Comparison of ENCODE assay signal across 9 cellular contexts in the genomic region with DNA sequence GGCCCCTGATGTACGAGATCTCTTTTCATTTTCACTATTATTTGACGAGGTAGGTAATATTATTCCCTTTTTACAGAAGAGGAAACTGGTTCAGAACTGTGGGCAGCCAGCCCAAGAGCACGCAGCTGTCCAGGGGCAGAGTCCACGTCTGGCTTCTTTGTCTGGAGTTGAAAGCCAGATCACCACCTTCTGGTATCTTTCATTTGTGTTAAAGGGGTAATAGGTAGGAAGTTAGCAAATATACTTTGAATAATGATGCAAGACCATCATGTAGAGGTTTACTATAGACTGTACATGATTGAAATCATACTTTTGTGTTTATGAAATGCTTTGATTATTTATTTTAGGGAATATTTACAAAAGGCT.
A peak's percentile ranks its signal among the peaks of the same experiment; 100 is the strongest.
DNase-seq lines count a peak whose midpoint lies in the region; ATAC-seq, FAIRE-seq and TF ChIP-seq lines count a peak whose summit lies in the region.
"Had no signal": no experiment of that assay in that cellular context is flagged by ENCODE, and none has a peak within 500 bp of the region (broad histone marks: within the 10 kb centered on the region; RNA-seq: fewer than 3 reads in every experiment).

No MANE protein-coding gene starts in this region.

- TF ChIP-seq CTCF in GM12878 (IDR thresholded peaks at IDR 0.05 in 2 of 3, conservative IDR thresholded peaks at IDR 0.05 in 1 of 3; ENCODE audit: control insufficient read depth in 2 of 3, extremely low read depth in 1 of 3, insufficient read depth in 1 of 3, low read depth in 3 of 3, low read length in 3 of 3) (no peak), uterus (IDR thresholded peaks at IDR 0.05) (no peak)

- BruUV-seq in GM12878 (replicated peaks; lab: Mats Ljungman, UMichigan) = no TSS peak

- POLR2A ChIA-PET in GM12878 (lab: Charles Lee) = no interaction called here

- 0% methylated on average over 4 of the region's 4 CpGs for WGBS in GM12878 (ENCODE audit: insufficient coverage, insufficient replicate concordance, low lambda C conversion rate, missing lambda C conversion rate)

- no peaks in the 10 kb centered on the region for H4K20me1 ChIP-seq in GM12878 (ENCODE audit: control insufficient read depth, insufficient read depth)

- TF ChIP-seq POLR2A in GM12878 (IDR thresholded peaks at IDR 0.05; ENCODE audit: low read depth, low read length) (no peak), uterus (IDR thresholded peaks at IDR 0.05) (no peak)

- no peak overlapping the region for H3K4me3 ChIP-seq in GM12878
- H3K4me3 ChIP-seq in uterus = peak overlapping the region in 1 of 2 donors; percentile 17

- SMC1A ChIA-PET in GM12878 (lab: Charles Lee; ENCODE audit: uncharacterized antibody, unreplicated experiment) = no interaction called here

- no peaks in the 10 kb centered on the region for H3K79me2 ChIP-seq in GM12878 (ENCODE audit: control insufficient read depth, insufficient read depth, low read length)

- H3K27me3 ChIP-seq in GM12878 (replicated peaks in 1 of 2; ENCODE audit: control insufficient read depth in 2 of 2, insufficient read depth in 2 of 2, low read length in 1 of 2) = no peaks in the 10 kb centered on the region
- H3K27me3 ChIP-seq in uterus = no peaks in the 10 kb centered on the region

- no peak for TF ChIP-seq RAD21 in GM12878 (IDR thresholded peaks at IDR 0.05; ENCODE audit: insufficient read depth, low read depth, low read length)

- CTCF ChIA-PET in GM12878 (lab: Yijun Ruan, JAX) = no interaction called here

- DNase-seq in Right ventricle myocardium superior = peak; percentile 69
- no peak for DNase-seq in cardiac septum (ENCODE audit: low spot score)
- no peak for DNase-seq in GM12878 (ENCODE audit: low read depth, low spot score)
- DNase-seq in lung microvascular endothelial cell (ENCODE audit: low read depth in 2 of 2) = peak; percentile 2 to 59
- peak; percentile 29 to 42 for DNase-seq in uterus
- DNase-seq in HTR-8/SVneo (ENCODE audit: insufficient read length, low spot score) = no peak
- DNase-seq in activated effector memory CD4-positive, alpha-beta T cell treated with Interleukin-2 at 50 U/mL for 16 hours = no peak

- H3K36me3 ChIP-seq in GM12878 (ENCODE audit: control insufficient read depth in 2 of 2, insufficient read depth in 2 of 2, low read length in 1 of 2) (no peaks in the 10 kb centered on the region), uterus (no peaks in the 10 kb centered on the region)

- no peak overlapping the region for H3K4me2 ChIP-seq in GM12878 (ENCODE audit: control insufficient read depth, insufficient read depth)

- RAD21 ChIA-PET in GM12878 (lab: Charles Lee; ENCODE audit: unreplicated experiment) = interaction anchor here (1.3 kb wide), 1 partner anchor 16 kb away, joined by 5 read pairs; no protein-coding TSS in a partner anchor

- no peak for TF ChIP-seq EP300 in GM12878 (IDR thresholded peaks at IDR 0.05; ENCODE audit: borderline replicate concordance in 1 of 2, control insufficient read depth in 1 of 2, low read depth in 2 of 2, low read length in 2 of 2)

- no peak overlapping the region for H3K9ac ChIP-seq in GM12878 (ENCODE audit: control insufficient read depth, insufficient read depth, low read length)

- H3K27ac ChIP-seq in GM12878 (ENCODE audit: control insufficient read depth, insufficient read depth) (no peak overlapping the region), uterus (peak overlapping the region; percentile 70 to 80)

- H3K9me3 ChIP-seq in GM12878 (replicated peaks; ENCODE audit: control insufficient read depth, insufficient read depth, low read length) (no peaks in the 10 kb centered on the region), uterus (no peaks in the 10 kb centered on the region)

- intact Hi-C loops in Right ventricle myocardium superior (cut with DNase I) = no loop called here
- intact Hi-C loops in cardiac septum (cut with DNase I) = loop anchor here (10.0 kb wide), 1 partner anchor 149 kb away; a partner anchor contains a TSS
- intact Hi-C loops in GM12878 (cut with micrococcal nuclease; ENCODE audit: unreplicated experiment) = no loop called here
- intact Hi-C loops in uterus (cut with DNase I; ENCODE audit: low total_unique reads) = no loop called here

- H3K4me1 ChIP-seq in GM12878 (ENCODE audit: control insufficient read depth, insufficient read depth, low read length) (no peaks in the 10 kb centered on the region), uterus (peaks cover 0 to 7% of the 10 kb centered on the region in 2 donors)

- H2AFZ ChIP-seq in GM12878 (ENCODE audit: control insufficient read depth, low read depth, low read length) = no peak overlapping the region

- no peak for FAIRE-seq in GM12878 (lab: Jason Lieb, UNC)
- FAIRE-seq in HTR-8/SVneo (lab: Jason Lieb, UNC) = no peak
- FAIRE-seq: islet of Langerhans had no signal

- in situ Hi-C loops in GM12878 (cut with MboI) = no loop called here

- peak; percentile 72 for ATAC-seq in Right ventricle myocardium superior (ENCODE audit: poor library complexity)
- ATAC-seq in GM12878 = peak; percentile 64
- ATAC-seq in HG03469 (IDR thresholded peaks at IDR 0.05; ENCODE audit: unreplicated experiment) = no peak

TF ChIP-seq in GM12878, 131 proteins besides CTCF, POLR2A, EP300 and RAD21:
- no peak for TF ChIP-seq NR2C1 (IDR thresholded peaks at IDR 0.05)
- TF ChIP-seq IKZF2 (IDR thresholded peaks at IDR 0.05) = 0 out of 4 replicates have a peak, but pooled peaks of 1 of the 2 experiments have one; percentile 7
- TF ChIP-seq, protein P1, sequence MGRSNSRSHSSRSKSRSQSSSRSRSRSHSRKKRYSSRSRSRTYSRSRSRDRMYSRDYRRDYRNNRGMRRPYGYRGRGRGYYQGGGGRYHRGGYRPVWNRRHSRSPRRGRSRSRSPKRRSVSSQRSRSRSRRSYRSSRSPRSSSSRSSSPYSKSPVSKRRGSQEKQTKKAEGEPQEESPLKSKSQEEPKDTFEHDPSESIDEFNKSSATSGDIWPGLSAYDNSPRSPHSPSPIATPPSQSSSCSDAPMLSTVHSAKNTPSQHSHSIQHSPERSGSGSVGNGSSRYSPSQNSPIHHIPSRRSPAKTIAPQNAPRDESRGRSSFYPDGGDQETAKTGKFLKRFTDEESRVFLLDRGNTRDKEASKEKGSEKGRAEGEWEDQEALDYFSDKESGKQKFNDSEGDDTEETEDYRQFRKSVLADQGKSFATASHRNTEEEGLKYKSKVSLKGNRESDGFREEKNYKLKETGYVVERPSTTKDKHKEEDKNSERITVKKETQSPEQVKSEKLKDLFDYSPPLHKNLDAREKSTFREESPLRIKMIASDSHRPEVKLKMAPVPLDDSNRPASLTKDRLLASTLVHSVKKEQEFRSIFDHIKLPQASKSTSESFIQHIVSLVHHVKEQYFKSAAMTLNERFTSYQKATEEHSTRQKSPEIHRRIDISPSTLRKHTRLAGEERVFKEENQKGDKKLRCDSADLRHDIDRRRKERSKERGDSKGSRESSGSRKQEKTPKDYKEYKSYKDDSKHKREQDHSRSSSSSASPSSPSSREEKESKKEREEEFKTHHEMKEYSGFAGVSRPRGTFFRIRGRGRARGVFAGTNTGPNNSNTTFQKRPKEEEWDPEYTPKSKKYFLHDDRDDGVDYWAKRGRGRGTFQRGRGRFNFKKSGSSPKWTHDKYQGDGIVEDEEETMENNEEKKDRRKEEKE (IDR thresholded peaks at IDR 0.05) = no peak
- TF ChIP-seq IKZF1 (conservative IDR thresholded peaks at IDR 0.05) = 0 out of 2 replicates have a peak, but pooled peaks have one; percentile 16
- TF ChIP-seq GATAD2B (conservative IDR thresholded peaks at IDR 0.05; ENCODE audit: low read depth) = 0 out of 2 replicates have a peak, but pooled peaks have one; percentile 25

Comparison
In these comparisons a context has a peak if more than half of its experiments do, and no peak if none do; other contexts are left out.
1. DNase-seq: peak in Right ventricle myocardium superior (single experiment), lung microvascular endothelial cell (2 of 2) and uterus (2 of 2); none in cardiac septum (single experiment), GM12878 (single experiment), HTR-8/SVneo (single experiment) and activated effector memory CD4-positive, alpha-beta T cell treated with Interleukin-2 at 50 U/mL for 16 hours (single experiment).